In the genomic region with DNA sequence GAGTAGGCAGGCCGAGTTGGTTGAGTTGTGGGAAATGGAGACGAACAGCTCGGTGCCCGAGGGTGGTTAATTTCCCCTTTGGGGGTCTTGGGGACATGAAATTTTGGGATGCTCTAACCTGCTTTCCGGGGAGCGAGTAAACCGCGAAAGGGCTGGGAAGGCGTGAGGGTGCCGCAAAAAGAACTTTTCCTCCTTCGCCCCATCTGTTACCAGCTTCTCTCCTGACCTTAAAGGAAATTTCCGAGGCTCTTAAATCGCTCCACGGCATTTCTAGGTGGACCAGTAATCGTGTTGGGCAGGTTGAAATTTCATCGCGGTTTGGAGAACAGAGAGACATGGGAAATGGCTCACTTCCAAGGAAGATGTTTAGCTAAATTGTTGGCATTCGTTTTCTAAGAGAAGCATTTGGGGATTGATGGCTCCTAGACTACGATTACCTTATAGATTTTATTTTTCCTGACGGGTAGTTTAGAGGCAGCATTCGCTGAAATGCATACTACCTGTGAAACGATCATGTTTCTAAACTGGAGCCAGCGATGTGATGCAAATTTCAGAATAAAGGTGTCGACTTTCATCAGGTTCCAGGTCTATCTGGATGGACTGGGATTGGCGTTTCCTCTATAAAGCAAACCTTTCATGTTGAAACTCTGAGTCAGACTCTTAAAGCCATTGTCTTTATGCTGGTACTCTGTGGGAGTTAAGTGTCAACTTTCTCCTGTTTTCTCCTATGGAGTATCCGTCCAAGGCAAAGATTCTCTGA, we compare ENCODE assay signal across 8 cellular contexts. TPM values are rescaled to one million over a fixed set of nuclear protein-coding genes. Genes with fewer than 3 reads are reported as not detected.
DNase-seq lines count a peak whose midpoint lies in the region; ATAC-seq and TF ChIP-seq lines count a peak whose summit lies in the region.

No MANE protein-coding gene starts in this region.

- peaks cover 54% of the 10 kb centered on the region for H3K4me1 ChIP-seq in CD4-positive, CD25-positive, alpha-beta regulatory T cell (ENCODE audit: control insufficient read depth, insufficient read depth, low read length, poor library complexity, severe bottlenecking)
- H3K4me1 ChIP-seq in OCI-LY1 (ENCODE audit: insufficient read depth, low read length, severe bottlenecking): peaks cover 54% of the 10 kb centered on the region
- peaks cover 0 to 43% (median 22%) of the 10 kb centered on the region in 4 donors for H3K4me1 ChIP-seq in liver (ENCODE audit: control insufficient read depth in 4 of 4, insufficient read depth in 4 of 4, low read length in 3 of 4)

- peaks cover 10% of the 10 kb centered on the region; the same call in 1 of the 2 replicates for H3K79me2 ChIP-seq in OCI-LY1 (ENCODE audit: insufficient read depth, low read length)

- peak overlapping the region; percentile 88 for H3K4me2 ChIP-seq in OCI-LY1 (ENCODE audit: low read length)

- peak overlapping the region; percentile 88 for H3K4me3 ChIP-seq in CD4-positive, CD25-positive, alpha-beta regulatory T cell (ENCODE audit: low read depth, low read length)
- peak overlapping the region; percentile 94 for H3K4me3 ChIP-seq in OCI-LY1 (ENCODE audit: low read depth, low read length, poor library complexity, severe bottlenecking)
- H3K4me3 ChIP-seq in liver (ENCODE audit: low read depth in 1 of 3, low read length in 3 of 3): peak overlapping the region; percentile 81 to 98 (median 95)

- WGBS in liver: 2% methylated on average over 26 of the region's 26 CpGs

- no peaks in the 10 kb centered on the region for H4K20me1 ChIP-seq in OCI-LY1 (ENCODE audit: insufficient read depth, low read length)

- peaks cover 4% of the 10 kb centered on the region for H3K27me3 Mint-ChIP-seq in CD4-positive, CD25-positive, alpha-beta regulatory T cell
- no peaks in the 10 kb centered on the region for H3K27me3 Mint-ChIP-seq in HFFc6 (ENCODE audit: insufficient read depth)

- H3F3A ChIP-seq in OCI-LY1 (ENCODE audit: insufficient read depth, low read length): no peaks in the 10 kb centered on the region

- DNase-seq in CD4-positive, CD25-positive, alpha-beta regulatory T cell: no peak
- DNase-seq in HFFc6 (peak; percentile 55), cerebellar cortex (ENCODE audit: low spot score) (peak; percentile 79), Kasumi-1 (lab: John Stamatoyannopoulos, UW) (no peak)

- H3K4me1 Mint-ChIP-seq in CD4-positive, CD25-positive, alpha-beta regulatory T cell: peaks cover 43 to 56% (median 50%) of the 10 kb centered on the region in 4 donors
- peaks cover 57% of the 10 kb centered on the region for H3K4me1 Mint-ChIP-seq in HFFc6 (ENCODE audit: low read depth)

- no peaks in the 10 kb centered on the region for H3K9me2 ChIP-seq in OCI-LY1 (ENCODE audit: low read depth, low read length)

- no peaks in the 10 kb centered on the region for H3K36me3 Mint-ChIP-seq in CD4-positive, CD25-positive, alpha-beta regulatory T cell
- H3K36me3 Mint-ChIP-seq in HFFc6 (ENCODE audit: low read depth): peaks cover 26% of the 10 kb centered on the region

- no peaks in the 10 kb centered on the region for H3K9me3 ChIP-seq in CD4-positive, CD25-positive, alpha-beta regulatory T cell (ENCODE audit: control insufficient read depth in 2 of 2, low read length in 2 of 2)
- no peaks in the 10 kb centered on the region for H3K9me3 ChIP-seq in OCI-LY1 (ENCODE audit: low read length)
- H3K9me3 ChIP-seq in liver (ENCODE audit: control insufficient read depth in 4 of 4, low read length in 3 of 4): no peaks in the 10 kb centered on the region

- peak overlapping the region; percentile 95 for H3K27ac ChIP-seq in CD4-positive, CD25-positive, alpha-beta regulatory T cell (ENCODE audit: insufficient read depth, low read length, poor library complexity, severe bottlenecking)
- H3K27ac ChIP-seq in OCI-LY1 (ENCODE audit: low read depth, low read length, poor library complexity, severe bottlenecking): peak overlapping the region; percentile 67
- H3K27ac ChIP-seq in liver (ENCODE audit: low read depth in 1 of 2, low read length in 2 of 2): peak overlapping the region; percentile 98
- H3K27ac ChIP-seq in temporal lobe (ENCODE audit: low read depth, low read length): peak overlapping the region; percentile 69

- peak overlapping the region; percentile 86 to 97 (median 92) for H3K4me3 Mint-ChIP-seq in CD4-positive, CD25-positive, alpha-beta regulatory T cell
- H3K4me3 Mint-ChIP-seq in HFFc6: peak overlapping the region; percentile 96

- TF ChIP-seq CTCF in HFFc6 (IDR thresholded peaks at IDR 0.05): no peak
- TF ChIP-seq CTCF in OCI-LY1 (IDR thresholded peaks at IDR 0.05; ENCODE audit: low read length): no peak
- TF ChIP-seq CTCF in liver (IDR thresholded peaks at IDR 0.05; ENCODE audit: low read depth, low read length, missing input control): no peak

- H2AFZ ChIP-seq in OCI-LY1 (ENCODE audit: low read length): no peak overlapping the region

- ATAC-seq in CD4-positive, CD25-positive, alpha-beta regulatory T cell (ENCODE audit: low read depth in 2 of 2): no peak
- no peak for ATAC-seq in HG02678 (IDR thresholded peaks at IDR 0.05; ENCODE audit: unreplicated experiment)

- peak overlapping the region; percentile 93 for H3K27ac Mint-ChIP-seq in CD4-positive, CD25-positive, alpha-beta regulatory T cell
- H3K27ac Mint-ChIP-seq in HFFc6: peak overlapping the region; percentile 93

- no peaks in the 10 kb centered on the region for H3K36me3 ChIP-seq in CD4-positive, CD25-positive, alpha-beta regulatory T cell (ENCODE audit: control insufficient read depth, insufficient read depth, low read length)
- no peaks in the 10 kb centered on the region for H3K36me3 ChIP-seq in OCI-LY1 (ENCODE audit: insufficient read depth, low read length)
- no peaks in the 10 kb centered on the region for H3K36me3 ChIP-seq in liver (ENCODE audit: control insufficient read depth in 4 of 4, insufficient read depth in 3 of 4, low read depth in 1 of 4, low read length in 3 of 4)

- peak overlapping the region; percentile 85 for H3K9ac ChIP-seq in OCI-LY1 (ENCODE audit: low read length)
- peak overlapping the region; percentile 50 to 86 for H3K9ac ChIP-seq in liver (ENCODE audit: low read depth in 1 of 2, low read length in 2 of 2)

- H3K27me3 ChIP-seq in CD4-positive, CD25-positive, alpha-beta regulatory T cell (ENCODE audit: control insufficient read depth, insufficient read depth, low read length): no peaks in the 10 kb centered on the region
- H3K27me3 ChIP-seq in OCI-LY1 (ENCODE audit: insufficient read depth, low read length) (no peaks in the 10 kb centered on the region), liver (ENCODE audit: control insufficient read depth in 4 of 4, insufficient read depth in 4 of 4, low read length in 3 of 4) (no peaks in the 10 kb centered on the region)

- peak; percentile 22 to 28 for TF ChIP-seq RAD21 in liver (IDR thresholded peaks at IDR 0.05)

- H3K9me3 Mint-ChIP-seq in CD4-positive, CD25-positive, alpha-beta regulatory T cell: no peaks in the 10 kb centered on the region
- H3K9me3 Mint-ChIP-seq in HFFc6: no peaks in the 10 kb centered on the region

TF ChIP-seq in liver, 16 proteins besides CTCF, POLR2A, EP300 and RAD21:
- TF ChIP-seq JUND (IDR thresholded peaks at IDR 0.05) (no peak), HNF4A (conservative IDR thresholded peaks at IDR 0.05) (peak in 1 of 2 donors; percentile 12), NR2F2 (IDR thresholded peaks at IDR 0.05) (no peak)
- TF ChIP-seq, protein P1, sequence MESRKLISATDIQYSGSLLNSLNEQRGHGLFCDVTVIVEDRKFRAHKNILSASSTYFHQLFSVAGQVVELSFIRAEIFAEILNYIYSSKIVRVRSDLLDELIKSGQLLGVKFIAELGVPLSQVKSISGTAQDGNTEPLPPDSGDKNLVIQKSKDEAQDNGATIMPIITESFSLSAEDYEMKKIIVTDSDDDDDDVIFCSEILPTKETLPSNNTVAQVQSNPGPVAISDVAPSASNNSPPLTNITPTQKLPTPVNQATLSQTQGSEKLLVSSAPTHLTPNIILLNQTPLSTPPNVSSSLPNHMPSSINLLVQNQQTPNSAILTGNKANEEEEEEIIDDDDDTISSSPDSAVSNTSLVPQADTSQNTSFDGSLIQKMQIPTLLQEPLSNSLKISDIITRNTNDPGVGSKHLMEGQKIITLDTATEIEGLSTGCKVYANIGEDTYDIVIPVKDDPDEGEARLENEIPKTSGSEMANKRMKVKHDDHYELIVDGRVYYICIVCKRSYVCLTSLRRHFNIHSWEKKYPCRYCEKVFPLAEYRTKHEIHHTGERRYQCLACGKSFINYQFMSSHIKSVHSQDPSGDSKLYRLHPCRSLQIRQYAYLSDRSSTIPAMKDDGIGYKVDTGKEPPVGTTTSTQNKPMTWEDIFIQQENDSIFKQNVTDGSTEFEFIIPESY (IDR thresholded peaks at IDR 0.05): peak; percentile 64

RNA-seq across cellular contexts. Expression of a gene that starts 1.5 kb away (rescaled TPM):
- 45.6 TPM for total RNA-seq in CD4-positive, CD25-positive, alpha-beta regulatory T cell
- polyA plus RNA-seq in CD4-positive, CD25-positive, alpha-beta regulatory T cell: 10 to 100 TPM; 11.0 to 12.6 (median 11.8) TPM
- total RNA-seq in HFFc6 (2021; fragmentation: NEBNext Ultra II Directional; extraction: Animal tissue kit (Norgen Biotek cat#: 25700)): 100 to 1,000 TPM; 108 to 125 (median 124) TPM
- total RNA-seq in liver (10 to 100 TPM; 11.1 to 30.2 TPM), temporal lobe (17.7 TPM)
- 10 to 100 TPM; 12.3 to 18.0 TPM for polyA plus RNA-seq in liver

Comparison
In these comparisons a context has a peak if more than half of its experiments do, and no peak if none do; other contexts are left out.
1. DNase-seq: peak in HFFc6 (single experiment) and cerebellar cortex (single experiment); none in CD4-positive, CD25-positive, alpha-beta regulatory T cell (0 of 3) and Kasumi-1 (0 of 2).
2. Peak in every context shown above with its lines, with median percentiles within 50 percentile points of each other: H3K27ac ChIP-seq and H3K4me3 ChIP-seq.